In genomic region chr19:51688665-51689571, GRCh38 we compare ENCODE assay signal across 8 cellular contexts. TPM values are rescaled to one million over a fixed set of nuclear protein-coding genes. Genes with fewer than 3 reads are reported as not detected.
DNase-seq lines count a peak whose midpoint lies in the region; ATAC-seq and TF ChIP-seq lines count a peak whose summit lies in the region.

No MANE protein-coding gene starts in this region.

- intact Hi-C loops in dendritic cell treated with granulocyte-macrophage colony-stimulating factor and Interleukin-4, amounts not matched to agents 40 ng/mL and 50 ng/mL, for 4 days (cut with micrococcal nuclease) = no loop called here
- intact Hi-C loops in left colon (cut with DNase I, micrococcal nuclease) = no loop called here

- H3K4me3 Mint-ChIP-seq in CD8-positive, alpha-beta memory T cell = peak overlapping the region; percentile 73 to 91 (median 79)
- H3K4me3 Mint-ChIP-seq in dendritic cell treated with granulocyte-macrophage colony-stimulating factor and Interleukin-4, amounts not matched to agents 40 ng/mL and 50 ng/mL, for 4 days = peak overlapping the region; percentile 63

- no peaks in the 10 kb centered on the region for H4K20me1 ChIP-seq in MM.1S (ENCODE audit: insufficient read depth, low read length)

- H3K4me1 ChIP-seq in CD8-positive, alpha-beta memory T cell (ENCODE audit: insufficient read depth, low read length) = peaks cover 5% of the 10 kb centered on the region
- peaks cover 18% of the 10 kb centered on the region for H3K4me1 ChIP-seq in HUES48 (ENCODE audit: control insufficient read depth, insufficient read depth, low read length)
- H3K4me1 ChIP-seq in SJSA1 (replicated peaks) = peaks cover 26% of the 10 kb centered on the region
- H3K4me1 ChIP-seq in MM.1S (ENCODE audit: low read length) = no peaks in the 10 kb centered on the region

- peaks cover 4 to 19% (median 6%) of the 10 kb centered on the region in 5 donors for H3K9me3 Mint-ChIP-seq in CD8-positive, alpha-beta memory T cell
- H3K9me3 Mint-ChIP-seq in dendritic cell treated with granulocyte-macrophage colony-stimulating factor and Interleukin-4, amounts not matched to agents 40 ng/mL and 50 ng/mL, for 4 days = no peaks in the 10 kb centered on the region

- no peaks in the 10 kb centered on the region for H3F3A ChIP-seq in MM.1S (ENCODE audit: insufficient read depth, low read length)

- no peaks in the 10 kb centered on the region for H3K36me3 ChIP-seq in CD8-positive, alpha-beta memory T cell (ENCODE audit: insufficient read depth, low read length)
- H3K36me3 ChIP-seq in HUES48 (ENCODE audit: control insufficient read depth, insufficient read depth, low read length) = no peaks in the 10 kb centered on the region
- H3K36me3 ChIP-seq in SJSA1 = peaks cover 21% of the 10 kb centered on the region
- no peaks in the 10 kb centered on the region for H3K36me3 ChIP-seq in MM.1S (replicated peaks; ENCODE audit: insufficient read depth, low read length)

- H3K79me2 ChIP-seq in MM.1S (ENCODE audit: low read length) = no peaks in the 10 kb centered on the region

- H3K9ac ChIP-seq in HUES48 (ENCODE audit: low read depth, low read length) (no peak overlapping the region), MM.1S (ENCODE audit: low read length) (no peak overlapping the region)

- H3K36me3 Mint-ChIP-seq in CD8-positive, alpha-beta memory T cell = peaks cover 0 to 7% (median 0%) of the 10 kb centered on the region in 3 donors
- no peaks in the 10 kb centered on the region for H3K36me3 Mint-ChIP-seq in dendritic cell treated with granulocyte-macrophage colony-stimulating factor and Interleukin-4, amounts not matched to agents 40 ng/mL and 50 ng/mL, for 4 days (ENCODE audit: low read depth)

- no peaks in the 10 kb centered on the region for H3K9me2 ChIP-seq in MM.1S (replicated peaks; ENCODE audit: insufficient read depth, low read length)

- H3K27ac ChIP-seq in CD8-positive, alpha-beta memory T cell (ENCODE audit: low read depth, low read length) = peak overlapping the region; percentile 54
- peak overlapping the region; percentile 75 for H3K27ac ChIP-seq in HUES48 (ENCODE audit: low read depth, low read length)
- peak overlapping the region; percentile 82 for H3K27ac ChIP-seq in SJSA1
- no peak overlapping the region for H3K27ac ChIP-seq in MM.1S (ENCODE audit: low read length)

- H3K27ac Mint-ChIP-seq in CD8-positive, alpha-beta memory T cell = peak overlapping the region in 6 of 8 donors; percentile 3 to 90 (median 75)
- peak overlapping the region; percentile 13 for H3K27ac Mint-ChIP-seq in dendritic cell treated with granulocyte-macrophage colony-stimulating factor and Interleukin-4, amounts not matched to agents 40 ng/mL and 50 ng/mL, for 4 days

- H3K4me3 ChIP-seq in CD8-positive, alpha-beta memory T cell (ENCODE audit: low read length) = no peak overlapping the region
- peak overlapping the region; percentile 81 for H3K4me3 ChIP-seq in HUES48 (ENCODE audit: low read depth, low read length)
- peak overlapping the region; percentile 68 for H3K4me3 ChIP-seq in SJSA1
- H3K4me3 ChIP-seq in MM.1S (ENCODE audit: low read length) = no peak overlapping the region

- DNase-seq in CD8-positive, alpha-beta memory T cell = no peak
- DNase-seq in SJSA1 (ENCODE audit: low read depth in 1 of 2, low spot score in 2 of 2) = peak; percentile 92 to 96
- DNase-seq in left colon = peak; percentile 58 to 88
- peak; percentile 86 for DNase-seq in smooth muscle cell of the brain vasculature (ENCODE audit: low read depth, low spot score)
- no peak for DNase-seq in MM.1S

- H3K27me3 ChIP-seq in CD8-positive, alpha-beta memory T cell (ENCODE audit: insufficient read depth, low read length, poor library complexity, severe bottlenecking) = peaks cover 5% of the 10 kb centered on the region
- no peaks in the 10 kb centered on the region for H3K27me3 ChIP-seq in HUES48 (ENCODE audit: control insufficient read depth, insufficient read depth, low read length)
- no peaks in the 10 kb centered on the region for H3K27me3 ChIP-seq in SJSA1 (replicated peaks)
- H3K27me3 ChIP-seq in MM.1S (replicated peaks; ENCODE audit: insufficient read depth, low read length) = no peaks in the 10 kb centered on the region

- POLR2A ChIA-PET in CD8-positive, alpha-beta memory T cell (lab: Charles Lee) = interaction anchor here (0.7 kb wide), 1 partner anchor 15 kb away, joined by 3 read pairs; no protein-coding TSS in a partner anchor

- CTCF ChIA-PET in CD8-positive, alpha-beta memory T cell (lab: Charles Lee) = no interaction called here

- H3K4me2 ChIP-seq in MM.1S (ENCODE audit: low read depth, low read length) = no peak overlapping the region

- ATAC-seq in left colon (peak; percentile 82), HG03175 (IDR thresholded peaks at IDR 0.05; ENCODE audit: unreplicated experiment) (no peak)

- no peak for TF ChIP-seq CTCF in MM.1S (IDR thresholded peaks at IDR 0.05; ENCODE audit: low read length)

- H3K9me3 ChIP-seq in CD8-positive, alpha-beta memory T cell (ENCODE audit: low read length) = no peaks in the 10 kb centered on the region
- H3K9me3 ChIP-seq in HUES48 (ENCODE audit: control insufficient read depth, insufficient read depth, low read length) (peaks cover 14% of the 10 kb centered on the region), SJSA1 (replicated peaks) (no peaks in the 10 kb centered on the region), MM.1S (replicated peaks; ENCODE audit: insufficient read depth, low read length) (no peaks in the 10 kb centered on the region)

- peaks cover 30 to 33% of the 10 kb centered on the region in 2 donors for H3K27me3 Mint-ChIP-seq in CD8-positive, alpha-beta memory T cell
- peaks cover 82% of the 10 kb centered on the region for H3K27me3 Mint-ChIP-seq in dendritic cell treated with granulocyte-macrophage colony-stimulating factor and Interleukin-4, amounts not matched to agents 40 ng/mL and 50 ng/mL, for 4 days

- peaks cover 6 to 22% (median 10%) of the 10 kb centered on the region in 3 donors for H3K4me1 Mint-ChIP-seq in CD8-positive, alpha-beta memory T cell
- peaks cover 39% of the 10 kb centered on the region for H3K4me1 Mint-ChIP-seq in dendritic cell treated with granulocyte-macrophage colony-stimulating factor and Interleukin-4, amounts not matched to agents 40 ng/mL and 50 ng/mL, for 4 days (ENCODE audit: low read depth)

- H2AFZ ChIP-seq in MM.1S (ENCODE audit: low read length) = no peak overlapping the region

RNA-seq across cellular contexts. Expression of gene SPACA6, which starts 4.2 kb away (rescaled TPM):
- total RNA-seq in CD8-positive, alpha-beta memory T cell = 1 to 10 TPM; 3.1 to 3.3 TPM
- polyA plus RNA-seq in CD8-positive, alpha-beta memory T cell = 2.2 TPM
- 8.7 and 10.7 TPM in 2 replicates for total RNA-seq in SJSA1 (2014; rRNA removed; shearing (Covaris generic))
- 1 to 10 TPM; 4.1 to 5.2 TPM for total RNA-seq in left colon

RNA-seq across cellular contexts. Expression of gene HAS1, which starts 34.9 kb away (rescaled TPM):
- not detected for total RNA-seq in CD8-positive, alpha-beta memory T cell
- not detected for polyA plus RNA-seq in CD8-positive, alpha-beta memory T cell
- not detected in 2 replicates for total RNA-seq in SJSA1 (2014; rRNA removed; shearing (Covaris generic))
- under 1 TPM; 0.21 to 0.28 TPM for total RNA-seq in left colon

RNA-seq across cellular contexts. Expression of gene SIGLEC14, which starts 42.3 kb away (rescaled TPM):
- under 1 TPM; 0.33 to 0.35 TPM for total RNA-seq in CD8-positive, alpha-beta memory T cell
- not detected for polyA plus RNA-seq in CD8-positive, alpha-beta memory T cell
- total RNA-seq in SJSA1 (2014; rRNA removed; shearing (Covaris generic)) = not detected in 2 replicates
- 1 to 10 TPM in 1 of 2 donors, under 1 TPM in 1; 0.55 to 2.3 TPM for total RNA-seq in left colon

RNA-seq across cellular contexts. Expression of gene SIGLEC5, which starts 58.7 kb away (rescaled TPM):
- total RNA-seq in CD8-positive, alpha-beta memory T cell = under 1 TPM in 1 of 2 experiments, not detected in 1; 0.13 TPM
- polyA plus RNA-seq in CD8-positive, alpha-beta memory T cell = not detected
- not detected in 2 replicates for total RNA-seq in SJSA1 (2014; rRNA removed; shearing (Covaris generic))
- not detected for total RNA-seq in left colon

Comparison
In these comparisons a context has a peak if more than half of its experiments do, and no peak if none do; other contexts are left out.
1. DNase-seq: peak in SJSA1 (2 of 2), left colon (2 of 2) and smooth muscle cell of the brain vasculature (single experiment); none in CD8-positive, alpha-beta memory T cell (0 of 5) and MM.1S (single experiment).
2. H3K4me3 ChIP-seq: peak in HUES48 (single experiment) and SJSA1 (single experiment); none in CD8-positive, alpha-beta memory T cell (single experiment) and MM.1S (single experiment).